In genomic region chr6:161835426-161836029, GRCh38 we compare ENCODE assay signal across 25 cellular contexts.
DNase-seq lines count a peak whose midpoint lies in the region; ATAC-seq, FAIRE-seq and TF ChIP-seq lines count a peak whose summit lies in the region.
"Had no signal": no experiment of that assay in that cellular context is flagged by ENCODE, and none has a peak within 500 bp of the region (broad histone marks: within the 10 kb centered on the region; RNA-seq: fewer than 3 reads in every experiment).

No MANE protein-coding gene starts in this region.

- DNase-seq in GM23338 (ENCODE audit: low spot score) (peak; percentile 29), SK-N-DZ (ENCODE audit: low spot score) (peak; percentile 71), esophagus muscularis mucosa (ENCODE audit: extremely low spot score) (peak; percentile 68), osteocyte (ENCODE audit: extremely low spot score, unreplicated experiment) (no peak), GF-D8 (lab: John Stamatoyannopoulos, UW) (no peak), DMS53 (lab: John Stamatoyannopoulos, UW) (no peak), small intestine (no peak)
- no peak for DNase-seq in activated CD8-positive, alpha-beta T cell treated with anti-CD3 and anti-CD28 coated beads for 36 hours
- DNase-seq: activated B cell treated with CpG ODN at 0.5 μM for 24 hours; activated CD4-positive, alpha-beta memory T cell treated with anti-CD3 and anti-CD28 coated beads, Interleukin-2, amount 10 ng/mL, durations not matched to agents 7 days and 5 days; activated gamma-delta T cell treated with Interleukin-2 at 50 U/mL for 16 hours; adrenal gland; Caco-2; effector CD4-positive, alpha-beta T cell; naive thymus-derived CD8-positive, alpha-beta T cell; NCI-H2107; NCI-H526 treated with DMSO at 0.1 percent for 48 hours; PC-9; psoas muscle had no signal

- no peaks in the 10 kb centered on the region for H4K20me1 ChIP-seq in GM23338 (replicated peaks; ENCODE audit: insufficient read depth)
- H4K20me1 ChIP-seq: BLaER1 had no signal

- no peaks in the 10 kb centered on the region for H3K9me2 ChIP-seq in GM23338 (ENCODE audit: insufficient read depth)

- TF ChIP-seq EP300 in esophagus muscularis mucosa (IDR thresholded peaks at IDR 0.05), result no peak

- 70% methylated on average over 17 of the region's 17 CpGs for WGBS in esophagus muscularis mucosa
- WGBS in small intestine, 3 donors, result 44 to 78% (median 72%) methylated on average over 17 of the region's 17 CpGs

- H3K4me3 Mint-ChIP-seq in GM23338 (no peak overlapping the region), osteocyte (ENCODE audit: unreplicated experiment) (no peak overlapping the region)
- H3K4me3 Mint-ChIP-seq in activated CD8-positive, alpha-beta T cell treated with anti-CD3 and anti-CD28 coated beads for 36 hours, result no peak overlapping the region
- H3K4me3 Mint-ChIP-seq: activated B cell treated with CpG ODN at 0.5 μM for 24 hours; activated CD4-positive, alpha-beta memory T cell treated with anti-CD3 and anti-CD28 coated beads, Interleukin-2, amount 10 ng/mL, durations not matched to agents 7 days and 5 days; central memory CD8-positive, alpha-beta T cell; naive thymus-derived CD8-positive, alpha-beta T cell; T-helper 2 cell treated with Interferon-gamma antibody and Interleukin-4, amounts not matched to agents 5 μg/mL and 100 μg/mL, for 36 hours had no signal

- H3K36me3 Mint-ChIP-seq in GM23338 (ENCODE audit: low read depth) (no peaks in the 10 kb centered on the region), osteocyte (ENCODE audit: unreplicated experiment) (peaks cover 4% of the 10 kb centered on the region)
- no peaks in the 10 kb centered on the region for H3K36me3 Mint-ChIP-seq in activated CD8-positive, alpha-beta T cell treated with anti-CD3 and anti-CD28 coated beads for 36 hours (ENCODE audit: low read depth)

- TF ChIP-seq POLR2A in esophagus muscularis mucosa (IDR thresholded peaks at IDR 0.05; ENCODE audit: low read depth), result no peak

- H3K4me1 Mint-ChIP-seq in GM23338, result peaks cover 53% of the 10 kb centered on the region
- peaks cover 56% of the 10 kb centered on the region for H3K4me1 Mint-ChIP-seq in osteocyte (ENCODE audit: unreplicated experiment)
- H3K4me1 Mint-ChIP-seq in activated CD8-positive, alpha-beta T cell treated with anti-CD3 and anti-CD28 coated beads for 36 hours (ENCODE audit: low read depth), result no peaks in the 10 kb centered on the region
- H3K4me1 Mint-ChIP-seq: activated B cell treated with CpG ODN at 0.5 μM for 24 hours; activated CD4-positive, alpha-beta memory T cell treated with anti-CD3 and anti-CD28 coated beads, Interleukin-2, amount 10 ng/mL, durations not matched to agents 7 days and 5 days; central memory CD8-positive, alpha-beta T cell; naive thymus-derived CD8-positive, alpha-beta T cell had no signal

- H3K36me3 ChIP-seq in GM23338 (ENCODE audit: insufficient read depth) (no peaks in the 10 kb centered on the region), esophagus muscularis mucosa (no peaks in the 10 kb centered on the region), small intestine (ENCODE audit: control insufficient read depth in 2 of 2, insufficient read depth in 2 of 2, low read length in 2 of 2) (no peaks in the 10 kb centered on the region)
- H3K36me3 ChIP-seq: adrenal gland, BLaER1, SJSA1 had no signal

- POLR2A ChIA-PET in activated CD8-positive, alpha-beta T cell treated with anti-CD3 and anti-CD28 coated beads for 36 hours (lab: Charles Lee), result no interaction called here

- H3K27ac ChIP-seq in GM23338 (ENCODE audit: low read depth), result no peak overlapping the region
- H3K27ac ChIP-seq in esophagus muscularis mucosa (replicated peaks in 1 of 4), result no peak overlapping the region
- H3K27ac ChIP-seq in small intestine (ENCODE audit: low read depth in 1 of 2, low read length in 1 of 2), result no peak overlapping the region
- H3K27ac ChIP-seq: adrenal gland, BLaER1, PC-9, psoas muscle, SJSA1 had no signal

- FAIRE-seq in small intestine (lab: Jason Lieb, UNC), result no peak
- FAIRE-seq: urothelium cell line had no signal

- peak overlapping the region; percentile 85; the same call in 1 of the 2 replicates for H2AFZ ChIP-seq in GM23338
- H2AFZ ChIP-seq: PC-9 had no signal

- H3K27ac Mint-ChIP-seq in GM23338, result no peak overlapping the region; the same call in 1 of the 2 replicates
- H3K27ac Mint-ChIP-seq in osteocyte (ENCODE audit: unreplicated experiment), result peak overlapping the region; percentile 31
- H3K27ac Mint-ChIP-seq in activated CD8-positive, alpha-beta T cell treated with anti-CD3 and anti-CD28 coated beads for 36 hours, result no peak overlapping the region
- H3K27ac Mint-ChIP-seq: activated B cell treated with CpG ODN at 0.5 μM for 24 hours; activated CD4-positive, alpha-beta memory T cell treated with anti-CD3 and anti-CD28 coated beads, Interleukin-2, amount 10 ng/mL, durations not matched to agents 7 days and 5 days; naive thymus-derived CD8-positive, alpha-beta T cell; T-helper 2 cell treated with Interferon-gamma antibody and Interleukin-4, amounts not matched to agents 5 μg/mL and 100 μg/mL, for 36 hours had no signal

- CTCF ChIA-PET in activated CD8-positive, alpha-beta T cell treated with anti-CD3 and anti-CD28 coated beads for 36 hours (lab: Charles Lee), result interaction anchor here (0.7 kb wide), 1 partner anchor 30 kb away, joined by 3 read pairs; no protein-coding TSS in a partner anchor

- no peaks in the 10 kb centered on the region for H3K9me3 ChIP-seq in esophagus muscularis mucosa
- no peaks in the 10 kb centered on the region for H3K9me3 ChIP-seq in small intestine (ENCODE audit: control insufficient read depth, low read depth)
- H3K9me3 ChIP-seq: adrenal gland, BLaER1, Caco-2, psoas muscle, SJSA1 had no signal

- H3K4me3 ChIP-seq in GM23338 (no peak overlapping the region), esophagus muscularis mucosa (no peak overlapping the region), small intestine (ENCODE audit: low read depth in 1 of 2, low read length in 2 of 2) (no peak overlapping the region)
- H3K4me3 ChIP-seq: adrenal gland, BLaER1, PC-9, psoas muscle, SJSA1 had no signal

- H3K27me3 Mint-ChIP-seq in GM23338 (ENCODE audit: insufficient read depth, low read depth, poor library complexity), result peaks cover 6% of the 10 kb centered on the region
- H3K27me3 Mint-ChIP-seq in osteocyte (ENCODE audit: unreplicated experiment), result no peaks in the 10 kb centered on the region
- H3K27me3 Mint-ChIP-seq in activated CD8-positive, alpha-beta T cell treated with anti-CD3 and anti-CD28 coated beads for 36 hours, result no peaks in the 10 kb centered on the region
- H3K27me3 Mint-ChIP-seq: activated CD4-positive, alpha-beta memory T cell treated with anti-CD3 and anti-CD28 coated beads, Interleukin-2, amount 10 ng/mL, durations not matched to agents 7 days and 5 days; naive thymus-derived CD8-positive, alpha-beta T cell had no signal

- intact Hi-C loops in esophagus muscularis mucosa (cut with DNase I), result no loop called here
- intact Hi-C loops in activated CD8-positive, alpha-beta T cell treated with anti-CD3 and anti-CD28 coated beads for 36 hours (cut with micrococcal nuclease), result no loop called here

- TF ChIP-seq CTCF in GM23338 (conservative IDR thresholded peaks at IDR 0.05; ENCODE audit: low read depth in 2 of 2), result no peak
- TF ChIP-seq CTCF in esophagus muscularis mucosa (IDR thresholded peaks at IDR 0.05), result no peak
- peak; percentile 23 for TF ChIP-seq CTCF in osteocyte (IDR thresholded peaks at IDR 0.05)
- no peak for TF ChIP-seq CTCF in activated CD8-positive, alpha-beta T cell treated with anti-CD3 and anti-CD28 coated beads for 36 hours (IDR thresholded peaks at IDR 0.05)

- no peaks in the 10 kb centered on the region for H3F3A ChIP-seq in GM23338 (replicated peaks; ENCODE audit: low read depth)

- peaks cover 30% of the 10 kb centered on the region for H3K4me1 ChIP-seq in GM23338 (ENCODE audit: insufficient read depth)
- no peaks in the 10 kb centered on the region for H3K4me1 ChIP-seq in esophagus muscularis mucosa
- H3K4me1 ChIP-seq in small intestine (ENCODE audit: control insufficient read depth in 2 of 2, insufficient read depth in 1 of 2, low read depth in 1 of 2, low read length in 1 of 2), result no peaks in the 10 kb centered on the region
- H3K4me1 ChIP-seq: Caco-2, psoas muscle had no signal

- no peaks in the 10 kb centered on the region for H3K27me3 ChIP-seq in GM23338 (ENCODE audit: insufficient read depth)
- H3K27me3 ChIP-seq in esophagus muscularis mucosa, result no peaks in the 10 kb centered on the region
- H3K27me3 ChIP-seq in small intestine (ENCODE audit: control insufficient read depth in 2 of 2, insufficient read depth in 2 of 2, low read length in 2 of 2), result no peaks in the 10 kb centered on the region
- H3K27me3 ChIP-seq: adrenal gland, BLaER1, SJSA1 had no signal

- H3K79me2 ChIP-seq in GM23338 (replicated peaks; ENCODE audit: insufficient read depth), result no peaks in the 10 kb centered on the region

- H3K9me3 Mint-ChIP-seq in GM23338 (no peaks in the 10 kb centered on the region), osteocyte (ENCODE audit: unreplicated experiment) (no peaks in the 10 kb centered on the region)
- no peaks in the 10 kb centered on the region for H3K9me3 Mint-ChIP-seq in activated CD8-positive, alpha-beta T cell treated with anti-CD3 and anti-CD28 coated beads for 36 hours
- H3K9me3 Mint-ChIP-seq: activated B cell treated with CpG ODN at 0.5 μM for 24 hours; activated CD4-positive, alpha-beta memory T cell treated with anti-CD3 and anti-CD28 coated beads, Interleukin-2, amount 10 ng/mL, durations not matched to agents 7 days and 5 days; central memory CD8-positive, alpha-beta T cell; naive thymus-derived CD8-positive, alpha-beta T cell; T-helper 2 cell treated with Interferon-gamma antibody and Interleukin-4, amounts not matched to agents 5 μg/mL and 100 μg/mL, for 36 hours had no signal

- no peak overlapping the region; the same call in 1 of the 2 replicates for H3K4me2 ChIP-seq in GM23338
- H3K4me2 ChIP-seq: BLaER1, PC-9 had no signal

- ATAC-seq in GM23338, result peak; percentile 9; the same call in 2 of the 3 replicates
- ATAC-seq in activated CD8-positive, alpha-beta T cell treated with anti-CD3 and anti-CD28 coated beads for 36 hours, result no peak
- ATAC-seq: esophagus mucosa; naive thymus-derived CD8-positive, alpha-beta T cell; psoas muscle had no signal

TF ChIP-seq in GM23338, 12 proteins besides CTCF, POLR2A, EP300 and RAD21 (continues in another document):
- TF ChIP-seq EZH2phosphoT487 (IDR thresholded peaks at IDR 0.05; ENCODE audit: unreplicated experiment), result no peak

Comparison
In these comparisons a context has a peak if more than half of its experiments do, and no peak if none do; other contexts are left out.
1. DNase-seq: peak in GM23338 (single experiment), SK-N-DZ (single experiment) and esophagus muscularis mucosa (single experiment); none in osteocyte (single experiment), activated CD8-positive, alpha-beta T cell treated with anti-CD3 and anti-CD28 coated beads for 36 hours (single experiment), GF-D8 (single experiment), DMS53 (single experiment) and small intestine (single experiment).